34 cellular contexts compared by ENCODE assay signal in the genomic region with DNA sequence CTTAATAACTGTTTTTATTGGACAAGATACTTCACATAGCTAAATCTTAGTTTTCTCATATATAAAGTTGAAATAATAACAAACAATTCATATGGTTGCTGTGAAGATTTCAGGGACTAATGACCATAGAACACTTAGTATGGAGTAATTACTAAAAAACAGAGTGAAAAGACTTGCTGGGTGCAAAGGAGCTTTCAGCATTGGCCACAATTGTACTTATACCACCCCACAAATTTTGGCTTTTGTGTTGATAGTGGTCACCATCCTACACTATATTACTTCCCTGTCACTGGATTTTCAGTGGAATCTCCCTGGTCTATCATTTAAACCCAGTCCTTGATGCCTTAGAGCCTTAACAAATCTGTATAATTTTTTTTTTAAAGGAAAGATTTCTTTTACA.
DNase-seq lines count a peak whose midpoint lies in the region; ATAC-seq, FAIRE-seq and TF ChIP-seq lines count a peak whose summit lies in the region.
"Had no signal": no experiment of that assay in that cellular context is flagged by ENCODE, and none has a peak within 500 bp of the region (broad histone marks: within the 10 kb centered on the region; RNA-seq: fewer than 3 reads in every experiment).

No MANE protein-coding gene starts in this region.

- H3K9me3 ChIP-seq in Panc1 (ENCODE audit: control insufficient read depth, insufficient read depth, low read depth, low read length), result no peaks in the 10 kb centered on the region; the same call in 1 of the 2 replicates
- H3K9me3 ChIP-seq: A549; BE2C; BLaER1; BLaER1 treated with 17β-estradiol and CSF1 and Interleukin-3, amounts not matched to agents 10 nM and 100 nM; Caco-2 had no signal

- no peaks in the 10 kb centered on the region for H3K27me3 ChIP-seq in Panc1 (ENCODE audit: control insufficient read depth, insufficient read depth, low read length)
- H3K27me3 ChIP-seq: BE2C; BLaER1; BLaER1 treated with 17β-estradiol and CSF1 and Interleukin-3, amounts not matched to agents 10 nM and 100 nM had no signal

- ATAC-seq in Panc1 (no peak), WTC11 (no peak)
- ATAC-seq: A549; CD8-positive, alpha-beta T cell had no signal

- CTCF ChIA-PET in Panc1 (lab: Charles Lee) (no interaction called here), WTC11 (lab: Charles Lee) (no interaction called here)

- H3K27me3 Mint-ChIP-seq in WTC11 (ENCODE audit: low read depth), result no peaks in the 10 kb centered on the region
- H3K27me3 Mint-ChIP-seq: B cell; CD4-positive, alpha-beta memory T cell; CD4-positive, alpha-beta T cell; CD4-positive, CD25-positive, alpha-beta regulatory T cell; CD8-positive, alpha-beta memory T cell had no signal

- no peak for TF ChIP-seq CTCF in Panc1 (IDR thresholded peaks at IDR 0.05)
- TF ChIP-seq CTCF in WTC11 (IDR thresholded peaks at IDR 0.05), result no peak

- no TSS peak for BruUV-seq in Panc1 (replicated peaks; lab: Mats Ljungman, UMichigan)

- intact Hi-C loops in Panc1 (cut with micrococcal nuclease; ENCODE audit: unreplicated experiment), result no loop called here

- no peak overlapping the region for H3K27ac Mint-ChIP-seq in WTC11
- H3K27ac Mint-ChIP-seq: B cell; CD14-positive monocyte; CD4-positive, alpha-beta memory T cell; CD4-positive, alpha-beta T cell; CD4-positive, CD25-positive, alpha-beta regulatory T cell; CD8-positive, alpha-beta memory T cell; CD8-positive, alpha-beta T cell had no signal

- FAIRE-seq in A204.1 (lab: Jason Lieb, UNC), result peak; percentile 11
- FAIRE-seq: A549, D721Med had no signal

- peak overlapping the region; percentile 39; the same call in 1 of the 2 replicates for H3K27ac ChIP-seq in Panc1 (ENCODE audit: low read length)
- H3K27ac ChIP-seq: 22Rv1; A549; BLaER1; BLaER1 treated with 17β-estradiol and CSF1 and Interleukin-3, amounts not matched to agents 10 nM and 100 nM; C4-2B had no signal

- H3K36me3 Mint-ChIP-seq in WTC11, result peaks cover 51% of the 10 kb centered on the region
- H3K36me3 Mint-ChIP-seq: CD14-positive monocyte; CD4-positive, alpha-beta memory T cell; CD4-positive, CD25-positive, alpha-beta regulatory T cell; CD8-positive, alpha-beta memory T cell; CD8-positive, alpha-beta T cell had no signal

- DNase-seq in Panc1 (ENCODE audit: low read depth, low spot score) (no peak), WTC11 (ENCODE audit: low spot score) (no peak), germinal center (ENCODE audit: low spot score) (no peak), NCI-H1930 (lab: John Stamatoyannopoulos, UW) (no peak), GOT3 (lab: John Stamatoyannopoulos, UW) (no peak)
- DNase-seq: 8988T; ACHN; AML-193; BE2C; C1 segment of cervical spinal cord; Caco-2; Calu3; CD4-positive, alpha-beta memory T cell; CD4-positive, alpha-beta T cell; CD4-positive, CD25-positive, alpha-beta regulatory T cell; CD8-positive, alpha-beta memory T cell; CD8-positive, alpha-beta T cell; COR-L47; DMS 273 treated with DMSO at 0.1 percent for 48 hours; DMS153; DMS53; DMS79; DMS79 treated with DMSO at 0.1 percent for 48 hours; DND-41; EL had no signal

- H3K4me3 ChIP-seq in Panc1 (ENCODE audit: low read depth in 2 of 2, low read length in 2 of 2), result no peak overlapping the region
- H3K4me3 ChIP-seq: A549; BLaER1; BLaER1 treated with 17β-estradiol and CSF1 and Interleukin-3, amounts not matched to agents 10 nM and 100 nM had no signal

- peaks cover 5% of the 10 kb centered on the region for H3K4me1 ChIP-seq in Panc1 (ENCODE audit: control insufficient read depth, insufficient read depth, low read length)
- H3K4me1 ChIP-seq: A549; BE2C; BLaER1; BLaER1 treated with 17β-estradiol and CSF1 and Interleukin-3, amounts not matched to agents 10 nM and 100 nM; Caco-2 had no signal

- H3K9me3 Mint-ChIP-seq in WTC11, result peaks cover 5% of the 10 kb centered on the region

- H3K36me3 ChIP-seq in Panc1 (ENCODE audit: control insufficient read depth, insufficient read depth, low read length), result no peaks in the 10 kb centered on the region
- H3K36me3 ChIP-seq: BE2C; BLaER1; BLaER1 treated with 17β-estradiol and CSF1 and Interleukin-3, amounts not matched to agents 10 nM and 100 nM had no signal

- in situ Hi-C loops in Panc1 (cut with HindIII; ENCODE audit: low pct_unique_long_range_greater_than_20kb, low sequenced_read_pairs), result no loop called here

- H3K4me1 Mint-ChIP-seq in WTC11, result peaks cover 27% of the 10 kb centered on the region
- H3K4me1 Mint-ChIP-seq: B cell; CD14-positive monocyte; CD4-positive, alpha-beta memory T cell; CD4-positive, CD25-positive, alpha-beta regulatory T cell; CD8-positive, alpha-beta memory T cell had no signal

- POLR2A ChIA-PET in Panc1 (lab: Charles Lee) (no interaction called here), WTC11 (lab: Charles Lee) (no interaction called here)

- H3K4me3 Mint-ChIP-seq in WTC11, result no peak overlapping the region
- H3K4me3 Mint-ChIP-seq: B cell; CD14-positive monocyte; CD4-positive, alpha-beta memory T cell; CD4-positive, alpha-beta T cell; CD4-positive, CD25-positive, alpha-beta regulatory T cell; CD8-positive, alpha-beta memory T cell; CD8-positive, alpha-beta T cell had no signal

TF ChIP-seq in WTC11, 78 proteins besides CTCF, POLR2A, EP300 and RAD21 (continues in another document):
- TF ChIP-seq TCF7 (CRISPR knock-in tag; IDR thresholded peaks at IDR 0.05; ENCODE audit: low read depth) (no peak), SOX15 (CRISPR knock-in tag; IDR thresholded peaks at IDR 0.05) (no peak), CREB1 (CRISPR knock-in tag; IDR thresholded peaks at IDR 0.05) (no peak), FOXP4 (CRISPR knock-in tag; IDR thresholded peaks at IDR 0.05) (no peak), TP53 (CRISPR knock-in tag; IDR thresholded peaks at IDR 0.05) (no peak), ZNF317 (CRISPR knock-in tag; IDR thresholded peaks at IDR 0.05; ENCODE audit: borderline replicate concordance, low read depth) (no peak), ATF1 (CRISPR knock-in tag; IDR thresholded peaks at IDR 0.05) (no peak), HMGXB4 (CRISPR knock-in tag; IDR thresholded peaks at IDR 0.05) (no peak), HMGA2 (CRISPR knock-in tag; IDR thresholded peaks at IDR 0.05) (no peak)
- TF ChIP-seq, protein P1, sequence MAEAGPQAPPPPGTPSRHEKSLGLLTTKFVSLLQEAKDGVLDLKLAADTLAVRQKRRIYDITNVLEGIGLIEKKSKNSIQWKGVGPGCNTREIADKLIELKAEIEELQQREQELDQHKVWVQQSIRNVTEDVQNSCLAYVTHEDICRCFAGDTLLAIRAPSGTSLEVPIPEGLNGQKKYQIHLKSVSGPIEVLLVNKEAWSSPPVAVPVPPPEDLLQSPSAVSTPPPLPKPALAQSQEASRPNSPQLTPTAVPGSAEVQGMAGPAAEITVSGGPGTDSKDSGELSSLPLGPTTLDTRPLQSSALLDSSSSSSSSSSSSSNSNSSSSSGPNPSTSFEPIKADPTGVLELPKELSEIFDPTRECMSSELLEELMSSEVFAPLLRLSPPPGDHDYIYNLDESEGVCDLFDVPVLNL (CRISPR knock-in tag; IDR thresholded peaks at IDR 0.05; ENCODE audit: borderline replicate concordance, low read depth), result no peak
- TF ChIP-seq, protein P2, sequence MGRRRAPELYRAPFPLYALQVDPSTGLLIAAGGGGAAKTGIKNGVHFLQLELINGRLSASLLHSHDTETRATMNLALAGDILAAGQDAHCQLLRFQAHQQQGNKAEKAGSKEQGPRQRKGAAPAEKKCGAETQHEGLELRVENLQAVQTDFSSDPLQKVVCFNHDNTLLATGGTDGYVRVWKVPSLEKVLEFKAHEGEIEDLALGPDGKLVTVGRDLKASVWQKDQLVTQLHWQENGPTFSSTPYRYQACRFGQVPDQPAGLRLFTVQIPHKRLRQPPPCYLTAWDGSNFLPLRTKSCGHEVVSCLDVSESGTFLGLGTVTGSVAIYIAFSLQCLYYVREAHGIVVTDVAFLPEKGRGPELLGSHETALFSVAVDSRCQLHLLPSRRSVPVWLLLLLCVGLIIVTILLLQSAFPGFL (CRISPR knock-in tag; IDR thresholded peaks at IDR 0.05; ENCODE audit: borderline replicate concordance), result no peak
